ENCODE assay signal across 18 cellular contexts in genomic region chr13:113129480-113129879, GRCh38. TPM values are rescaled to one million over a fixed set of nuclear protein-coding genes. Genes with fewer than 3 reads are reported as not detected.
A peak's percentile ranks its signal among the peaks of the same experiment; 100 is the strongest.
DNase-seq lines count a peak whose midpoint lies in the region; ATAC-seq and TF ChIP-seq lines count a peak whose summit lies in the region.
"Had no signal": no experiment of that assay in that cellular context is flagged by ENCODE, and none has a peak within 500 bp of the region (broad histone marks: within the 10 kb centered on the region; RNA-seq: fewer than 3 reads in every experiment).

No MANE protein-coding gene starts in this region.

- H3K27ac ChIP-seq in CD8-positive, alpha-beta T cell (ENCODE audit: low read depth, low read length) = no peak overlapping the region
- no peak overlapping the region for H3K27ac ChIP-seq in brain microvascular endothelial cell
- H3K27ac ChIP-seq: ovary, uterus, VCaP had no signal

- peaks cover 25% of the 10 kb centered on the region for H3K27me3 Mint-ChIP-seq in CD8-positive, alpha-beta T cell (ENCODE audit: low read depth)

- H3K4me1 ChIP-seq in CD8-positive, alpha-beta T cell (ENCODE audit: insufficient read depth, low read length) = peaks cover 3% of the 10 kb centered on the region
- H3K4me1 ChIP-seq: uterus had no signal

- H3K9me3 ChIP-seq in CD8-positive, alpha-beta T cell (ENCODE audit: low read length) = no peaks in the 10 kb centered on the region
- H3K9me3 ChIP-seq: ovary, uterus had no signal

- no peak overlapping the region for H3K27ac Mint-ChIP-seq in CD8-positive, alpha-beta T cell
- H3K27ac Mint-ChIP-seq: activated CD8-positive, alpha-beta T cell treated with anti-CD3 and anti-CD28 coated beads, Interleukin-2, amount 10 ng/mL, durations not matched to agents 7 days and 5 days; stimulated activated naive B cell treated with anti-CD40 and anti-IgM and Interleukin-4, amounts not matched to agents 10 μg/mL and 1 μg/mL and 100 μg/mL, for 72 hours had no signal

- H3K4me3 ChIP-seq in CD8-positive, alpha-beta T cell (ENCODE audit: low read depth, low read length) = peak overlapping the region; percentile 38
- H3K4me3 ChIP-seq in brain microvascular endothelial cell (ENCODE audit: low read depth, low read length) = peak overlapping the region; percentile 42
- H3K4me3 ChIP-seq: ovary, uterus had no signal

- POLR2A ChIA-PET in CD8-positive, alpha-beta T cell (lab: Charles Lee) = interaction anchor here (1.5 kb wide), 1 partner anchor 80 kb away, joined by 3 read pairs; the partner anchor contains the start of gene CUL4A

- intact Hi-C loops in CD8-positive, alpha-beta T cell (cut with DNase I, micrococcal nuclease) = no loop called here
- intact Hi-C loops in sciatic nerve (cut with DNase I) = no loop called here

- DNase-seq in CD8-positive, alpha-beta T cell = no peak
- DNase-seq in brain microvascular endothelial cell (no peak), iPS-NIHi11 (ENCODE audit: low spot score) (peak; percentile 55), sciatic nerve (ENCODE audit: low spot score) (peak; percentile 56), HuH-7 (ENCODE audit: low spot score) (no peak), hippocampal formation (lab: John Stamatoyannopoulos, UW) (no peak), NCI-H2029 (lab: John Stamatoyannopoulos, UW) (no peak)
- DNase-seq: activated CD8-positive, alpha-beta T cell treated with anti-CD3 and anti-CD28 coated beads, Interleukin-2, amount 10 ng/mL, durations not matched to agents 7 days and 5 days; NCI-H1694 treated with DMSO at 0.1 percent for 48 hours; stimulated activated naive B cell treated with anti-CD40 and anti-IgM and Interleukin-4, amounts not matched to agents 10 μg/mL and 1 μg/mL and 100 μg/mL, for 72 hours had no signal

- H3K36me3 Mint-ChIP-seq in CD8-positive, alpha-beta T cell = no peaks in the 10 kb centered on the region
- H3K36me3 Mint-ChIP-seq: stimulated activated naive B cell treated with anti-CD40 and anti-IgM and Interleukin-4, amounts not matched to agents 10 μg/mL and 1 μg/mL and 100 μg/mL, for 72 hours had no signal

- no peaks in the 10 kb centered on the region for H3K36me3 ChIP-seq in CD8-positive, alpha-beta T cell (ENCODE audit: insufficient read depth, low read length)
- H3K36me3 ChIP-seq in brain microvascular endothelial cell (replicated peaks) = no peaks in the 10 kb centered on the region
- H3K36me3 ChIP-seq: ovary, uterus had no signal

- in situ Hi-C loops in brain microvascular endothelial cell (cut with HindIII; ENCODE audit: low pct_ligation_motif_present, low sequenced_read_pairs) = no loop called here

- H3K27me3 ChIP-seq in CD8-positive, alpha-beta T cell (ENCODE audit: insufficient read depth, low read length) = no peaks in the 10 kb centered on the region
- peaks cover 3% of the 10 kb centered on the region for H3K27me3 ChIP-seq in brain microvascular endothelial cell (replicated peaks)
- H3K27me3 ChIP-seq: ovary, uterus had no signal

- no peak for TF ChIP-seq CTCF in CD8-positive, alpha-beta T cell (IDR thresholded peaks at IDR 0.05)
- no peak for TF ChIP-seq CTCF in brain microvascular endothelial cell (IDR thresholded peaks at IDR 0.05; ENCODE audit: low read depth, low read length, missing control alignments)

- peaks cover 8% of the 10 kb centered on the region for H3K4me1 Mint-ChIP-seq in CD8-positive, alpha-beta T cell (ENCODE audit: low read depth)

- ATAC-seq in CD8-positive, alpha-beta T cell = no peak
- peak; percentile 15 for ATAC-seq in sciatic nerve
- ATAC-seq in GM21737 (IDR thresholded peaks at IDR 0.05; ENCODE audit: unreplicated experiment) = no peak
- ATAC-seq: activated CD8-positive, alpha-beta T cell treated with anti-CD3 and anti-CD28 coated beads, Interleukin-2, amount 10 ng/mL, durations not matched to agents 7 days and 5 days had no signal

- CTCF ChIA-PET in CD8-positive, alpha-beta T cell (lab: Charles Lee) = no interaction called here

- no peaks in the 10 kb centered on the region for H3K9me3 Mint-ChIP-seq in CD8-positive, alpha-beta T cell
- H3K9me3 Mint-ChIP-seq: stimulated activated naive B cell treated with anti-CD40 and anti-IgM and Interleukin-4, amounts not matched to agents 10 μg/mL and 1 μg/mL and 100 μg/mL, for 72 hours had no signal

- peak overlapping the region; percentile 66 for H3K4me3 Mint-ChIP-seq in CD8-positive, alpha-beta T cell
- H3K4me3 Mint-ChIP-seq: activated CD8-positive, alpha-beta T cell treated with anti-CD3 and anti-CD28 coated beads, Interleukin-2, amount 10 ng/mL, durations not matched to agents 7 days and 5 days had no signal

RNA-seq across cellular contexts. Expression of gene F10, which starts 6.9 kb away (rescaled TPM):
- not detected for total RNA-seq in CD8-positive, alpha-beta T cell
- total RNA-seq in sciatic nerve = 14.2 TPM
- total RNA-seq: activated CD8-positive, alpha-beta T cell treated with anti-CD3 and anti-CD28 coated beads, Interleukin-2, amount 10 ng/mL, durations not matched to agents 7 days and 5 days; glomerular endothelial cell; mononuclear cell had no signal

RNA-seq across cellular contexts. Expression of gene F7, which starts 23.9 kb away (rescaled TPM):
- total RNA-seq in CD8-positive, alpha-beta T cell = not detected
- 0.27 TPM for total RNA-seq in sciatic nerve
- total RNA-seq: activated CD8-positive, alpha-beta T cell treated with anti-CD3 and anti-CD28 coated beads, Interleukin-2, amount 10 ng/mL, durations not matched to agents 7 days and 5 days; glomerular endothelial cell had no signal

RNA-seq across cellular contexts. Expression of gene PROZ, which starts 29.0 kb away (rescaled TPM):
- total RNA-seq in CD8-positive, alpha-beta T cell = not detected
- total RNA-seq in sciatic nerve = not detected
- total RNA-seq: activated CD8-positive, alpha-beta T cell treated with anti-CD3 and anti-CD28 coated beads, Interleukin-2, amount 10 ng/mL, durations not matched to agents 7 days and 5 days; aorta; glomerular endothelial cell; NCI-H460; ovary; uterus had no signal

Comparison
In these comparisons a context has a peak if more than half of its experiments do, and no peak if none do; other contexts are left out.
1. DNase-seq: peak in iPS-NIHi11 (single experiment) and sciatic nerve (single experiment); none in CD8-positive, alpha-beta T cell (0 of 7), brain microvascular endothelial cell (single experiment), HuH-7 (single experiment), hippocampal formation (0 of 2) and NCI-H2029 (single experiment).
2. RNA of gene F10, which starts 6.9 kb away (total RNA-seq): 14.2 TPM in sciatic nerve (single experiment); not detected in CD8-positive, alpha-beta T cell; every median in the first group is over 10 times any median in the second.